Comparison of ENCODE assay signal across 22 cellular contexts in the genomic region with DNA sequence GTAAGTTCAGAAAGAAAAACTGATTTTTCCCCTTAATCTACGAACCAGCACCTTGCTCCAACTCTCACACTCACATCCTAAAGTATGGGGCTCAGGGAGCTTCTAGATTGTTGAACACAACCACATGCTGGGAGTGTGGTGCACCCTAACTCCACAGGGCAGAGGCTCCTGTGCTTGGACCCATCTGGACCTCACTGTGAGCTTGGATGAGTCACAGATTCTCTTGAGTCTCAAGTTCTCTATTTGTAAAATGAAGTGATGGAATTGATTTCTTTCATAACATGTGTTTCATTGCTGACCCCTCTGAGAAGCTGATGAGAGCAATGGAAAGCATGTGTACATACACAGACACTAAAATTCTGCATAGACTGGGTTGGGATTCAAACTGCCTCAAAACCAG.
"Had no signal": no experiment of that assay in that cellular context is flagged by ENCODE, and none has a peak within 500 bp of the region (broad histone marks: within the 10 kb centered on the region; RNA-seq: fewer than 3 reads in every experiment).

No MANE protein-coding gene starts in this region.

- H3K27ac ChIP-seq: coronary artery, dorsolateral prefrontal cortex, esophagus muscularis mucosa, gastrocnemius medialis, heart right ventricle, left lung, lower lobe of right lung had no signal

- FAIRE-seq: keratinocyte had no signal

- H3K9me3 ChIP-seq: esophagus muscularis mucosa, gastrocnemius medialis, heart right ventricle, left lung, lower lobe of right lung, mucosa of descending colon had no signal

- H3K27me3 ChIP-seq: esophagus muscularis mucosa, gastrocnemius medialis, heart right ventricle, left lung had no signal

- DNase-seq: dermis blood vessel endothelial cell; dorsolateral prefrontal cortex; effector CD4-positive, alpha-beta T cell; effector memory CD4-positive, alpha-beta T cell; foreskin fibroblast; foreskin melanocyte; gastrocnemius medialis; glutamatergic neuron; head of caudate nucleus; heart right ventricle; hippocampal formation; left cardiac atrium; left lung; left ventricle myocardium superior; lower lobe of right lung; mesenchymal stem cell; mucosa of descending colon; naive B cell; naive thymus-derived CD8-positive, alpha-beta T cell had no signal

- H3K4me3 ChIP-seq: coronary artery, dorsolateral prefrontal cortex, esophagus muscularis mucosa, gastrocnemius medialis, heart right ventricle, left lung, lower lobe of right lung, mucosa of descending colon had no signal

- H3K36me3 ChIP-seq: esophagus muscularis mucosa, gastrocnemius medialis, heart right ventricle, left lung, lower lobe of right lung had no signal

- ATAC-seq: gastrocnemius medialis; heart right ventricle; left cardiac atrium; left lung; left ventricle myocardium superior; lower lobe of right lung; mucosa of descending colon; naive thymus-derived CD8-positive, alpha-beta T cell had no signal

- H3K4me1 ChIP-seq: esophagus muscularis mucosa, gastrocnemius medialis, left lung, lower lobe of right lung had no signal
